ENCODE assay signal across 11 cellular contexts in the genomic region with DNA sequence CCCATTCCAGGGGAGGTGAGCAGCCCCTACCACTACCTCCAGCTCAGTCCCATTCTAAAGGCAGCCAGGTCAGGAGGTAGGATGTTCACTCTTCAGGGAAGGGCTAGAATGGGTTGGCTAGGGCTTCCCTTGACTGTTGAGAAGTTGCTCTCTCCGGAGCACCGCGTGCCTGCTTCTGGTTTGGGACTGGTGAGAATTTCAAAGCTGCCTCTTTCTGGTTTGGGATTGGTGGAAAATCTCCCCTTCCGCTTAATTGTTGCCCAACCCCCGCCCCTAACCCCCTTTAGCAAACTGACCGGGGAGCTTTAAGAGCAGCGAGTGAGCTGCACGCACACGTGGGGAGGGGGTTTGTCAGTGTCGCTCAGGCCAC. TPM values are rescaled to one million over a fixed set of nuclear protein-coding genes. Genes with fewer than 3 reads are reported as not detected.
A peak's percentile ranks its signal among the peaks of the same experiment; 100 is the strongest.
DNase-seq lines count a peak whose midpoint lies in the region; ATAC-seq, FAIRE-seq and TF ChIP-seq lines count a peak whose summit lies in the region.
"Had no signal": no experiment of that assay in that cellular context is flagged by ENCODE, and none has a peak within 500 bp of the region (broad histone marks: within the 10 kb centered on the region; RNA-seq: fewer than 3 reads in every experiment).

No MANE protein-coding gene starts in this region.

- no peak for FAIRE-seq in keratinocyte (lab: Jason Lieb, UNC)

- no peak for TF ChIP-seq EP300 in tibial nerve (IDR thresholded peaks at IDR 0.05)

- no peaks in the 10 kb centered on the region for H3K27me3 Mint-ChIP-seq in T-helper 2 cell treated with Interferon-gamma antibody and Interleukin-4, amounts not matched to agents 5 μg/mL and 100 μg/mL, for 36 hours (ENCODE audit: low read depth)
- H3K27me3 Mint-ChIP-seq: central memory CD8-positive, alpha-beta T cell had no signal

- H3K36me3 Mint-ChIP-seq in T-helper 2 cell treated with Interferon-gamma antibody and Interleukin-4, amounts not matched to agents 5 μg/mL and 100 μg/mL, for 36 hours (ENCODE audit: low read depth) = no peaks in the 10 kb centered on the region

- no peaks in the 10 kb centered on the region for H3K79me2 ChIP-seq in keratinocyte (ENCODE audit: control insufficient read depth, insufficient read depth, low read length)

- no peak for TF ChIP-seq POLR2A in tibial nerve (IDR thresholded peaks at IDR 0.05)
- no peak for TF ChIP-seq POLR2A in GM18505 (IDR thresholded peaks at IDR 0.05; ENCODE audit: borderline replicate concordance, extremely low read depth, insufficient read depth, insufficient read length)

- H3K27ac ChIP-seq in keratinocyte (ENCODE audit: control insufficient read depth, insufficient read depth, low read length) = no peak overlapping the region
- peak overlapping the region; percentile 54 to 91 (median 76) for H3K27ac ChIP-seq in tibial nerve

- peak overlapping the region; percentile 95 for H3K4me2 ChIP-seq in keratinocyte (ENCODE audit: control insufficient read depth, extremely low read depth, insufficient read depth, low read depth, low read length)

- H3K9me3 ChIP-seq in adipocyte (ENCODE audit: control insufficient read depth, low read length) (no peaks in the 10 kb centered on the region), keratinocyte (ENCODE audit: control insufficient read depth, low read depth, low read length) (no peaks in the 10 kb centered on the region), tibial nerve (no peaks in the 10 kb centered on the region)

- no peaks in the 10 kb centered on the region for H3K9me3 Mint-ChIP-seq in T-helper 2 cell treated with Interferon-gamma antibody and Interleukin-4, amounts not matched to agents 5 μg/mL and 100 μg/mL, for 36 hours
- H3K9me3 Mint-ChIP-seq: central memory CD8-positive, alpha-beta T cell; HFFc6 had no signal

- H3K36me3 ChIP-seq in adipocyte (ENCODE audit: control insufficient read depth, insufficient read depth, low read length, severe bottlenecking) (no peaks in the 10 kb centered on the region), keratinocyte (ENCODE audit: control insufficient read depth in 2 of 2, extremely low read depth in 1 of 2, insufficient read depth in 2 of 2, low read length in 2 of 2) (no peaks in the 10 kb centered on the region), tibial nerve (no peaks in the 10 kb centered on the region)

- H3K4me1 ChIP-seq in adipocyte (ENCODE audit: control insufficient read depth, insufficient read depth, low read length) = peaks cover 26% of the 10 kb centered on the region
- peaks cover 34% of the 10 kb centered on the region for H3K4me1 ChIP-seq in keratinocyte (ENCODE audit: control insufficient read depth, extremely low read depth, insufficient read depth, low read length)
- H3K4me1 ChIP-seq in tibial nerve = peaks cover 0 to 41% (median 12%) of the 10 kb centered on the region in 4 donors

- dilution Hi-C loops in keratinocyte (cut with MboI; ENCODE audit: extremely low pct_ligation_motif_present, low sequenced_read_pairs) = no loop called here

- TF ChIP-seq CTCF in keratinocyte (optimal IDR thresholded peaks at IDR 0.05 in 1 of 3, IDR thresholded peaks at IDR 0.05 in 1 of 3, conservative IDR thresholded peaks at IDR 0.05 in 1 of 3; ENCODE audit: extremely low read depth in 1 of 3, insufficient read depth in 2 of 3, low read length in 3 of 3) = no peak
- no peak for TF ChIP-seq CTCF in tibial nerve (IDR thresholded peaks at IDR 0.05)

- no peaks in the 10 kb centered on the region for H3K27me3 ChIP-seq in adipocyte (replicated peaks; ENCODE audit: control insufficient read depth, insufficient read depth, low read length)
- H3K27me3 ChIP-seq in keratinocyte (ENCODE audit: control insufficient read depth, extremely low read depth, insufficient read depth, low read length) = peaks cover 3% of the 10 kb centered on the region
- no peaks in the 10 kb centered on the region for H3K27me3 ChIP-seq in tibial nerve

- 4 to 15% methylated on average over 9 to 10 of the region's 10 CpGs for WGBS in tibial nerve, 2 donors

- H3K9me1 ChIP-seq in keratinocyte (ENCODE audit: control insufficient read depth, extremely low read depth, insufficient read depth, low read length) = peaks cover 2% of the 10 kb centered on the region

- H3K4me1 Mint-ChIP-seq in T-helper 2 cell treated with Interferon-gamma antibody and Interleukin-4, amounts not matched to agents 5 μg/mL and 100 μg/mL, for 36 hours (ENCODE audit: low read depth) = peaks cover 9% of the 10 kb centered on the region
- H3K4me1 Mint-ChIP-seq: central memory CD8-positive, alpha-beta T cell had no signal

- H2AFZ ChIP-seq in keratinocyte (ENCODE audit: control insufficient read depth, low read length) = peak overlapping the region; percentile 85

- no peaks in the 10 kb centered on the region for H4K20me1 ChIP-seq in keratinocyte (ENCODE audit: control insufficient read depth, extremely low read depth, insufficient read depth, low read length)

- H3K4me3 ChIP-seq in adipocyte (ENCODE audit: low read length) (peak overlapping the region; percentile 83), keratinocyte (ENCODE audit: control insufficient read depth in 2 of 3, extremely low read depth in 1 of 3, insufficient read depth in 2 of 3, low read depth in 1 of 3, low read length in 3 of 3) (peak overlapping the region; percentile 37 to 75 (median 52)), tibial nerve (peak overlapping the region; percentile 35 to 61 (median 48))

- ATAC-seq in GM18909 (IDR thresholded peaks at IDR 0.05; ENCODE audit: poor library complexity, unreplicated experiment) (no peak), HG02798 (IDR thresholded peaks at IDR 0.05; ENCODE audit: poor library complexity, unreplicated experiment) (no peak), GM18505 (IDR thresholded peaks at IDR 0.05; ENCODE audit: unreplicated experiment) (no peak)

- no peak overlapping the region for H3K4me3 Mint-ChIP-seq in T-helper 2 cell treated with Interferon-gamma antibody and Interleukin-4, amounts not matched to agents 5 μg/mL and 100 μg/mL, for 36 hours
- H3K4me3 Mint-ChIP-seq: central memory CD8-positive, alpha-beta T cell; HFFc6 had no signal

- H3K9ac ChIP-seq in adipocyte (ENCODE audit: low read length) (peak overlapping the region; percentile 74), keratinocyte (ENCODE audit: control insufficient read depth, extremely low read depth, insufficient read depth, low read length) (peak overlapping the region; percentile 66)

- H3K27ac Mint-ChIP-seq in T-helper 2 cell treated with Interferon-gamma antibody and Interleukin-4, amounts not matched to agents 5 μg/mL and 100 μg/mL, for 36 hours = peak overlapping the region; percentile 38
- H3K27ac Mint-ChIP-seq: HFFc6 had no signal

- no peak for DNase-seq in T-helper 2 cell treated with Interferon-gamma antibody and Interleukin-4, amounts not matched to agents 5 μg/mL and 100 μg/mL, for 36 hours (ENCODE audit: low spot score)
- no peak for DNase-seq in T-helper 2 cell
- no peak for DNase-seq in adipocyte (ENCODE audit: low read depth)
- no peak for DNase-seq in keratinocyte (ENCODE audit: low read depth, low spot score)
- DNase-seq in tibial nerve (ENCODE audit: low spot score in 2 of 2) = peak in 1 of 2 donors; percentile 4

RNA-seq across cellular contexts. Expression of gene USP2, which starts 0.7 kb away (rescaled TPM):
- 0.35 to 0.49 TPM (median 0.46 TPM) in 3 replicates for polyA plus RNA-seq in keratinocyte
- polyA plus RNA-seq in keratinocyte (2011; ENCODE audit: low read depth) = 8.9 TPM
- polyA plus RNA-seq in keratinocyte (2011; cell fraction: cytosol; rRNA removed) = 0.27 and 0.29 TPM in 2 replicates
- 0.62 and 0.80 TPM in 2 replicates for polyA plus RNA-seq in keratinocyte (2011; cell fraction: nucleus; rRNA removed)
- 0.44 and 12.1 TPM in 2 replicates for polyA plus RNA-seq in keratinocyte (2012; ENCODE audit: low replicate concordance)
- 0.49 to 1.2 TPM (median 0.79 TPM) in 3 replicates for polyA minus RNA-seq in keratinocyte
- not detected for polyA minus RNA-seq in keratinocyte (2011; cell fraction: cytosol; rRNA and poly(A)+ RNA removed)
- polyA minus RNA-seq in keratinocyte (2011; cell fraction: nucleus; rRNA and poly(A)+ RNA removed) = 0.84 and 1.0 TPM in 2 replicates
- 10 to 100 TPM in 2 of 4 donors, 1 to 10 TPM in 2; 2.1 to 18.4 (median 11.6) TPM for total RNA-seq in tibial nerve

RNA-seq across cellular contexts. Expression of gene MFRP, which starts 34.3 kb away (rescaled TPM):
- polyA plus RNA-seq in keratinocyte = not detected in 3 replicates
- not detected for polyA plus RNA-seq in keratinocyte (2011; ENCODE audit: low read depth)
- polyA plus RNA-seq in keratinocyte (2011; cell fraction: cytosol; rRNA removed) = not detected in 2 replicates
- not detected in 2 replicates for polyA plus RNA-seq in keratinocyte (2011; cell fraction: nucleus; rRNA removed)
- polyA plus RNA-seq in keratinocyte (2012; ENCODE audit: low replicate concordance) = not detected in 2 replicates
- polyA minus RNA-seq in keratinocyte = not detected in 3 replicates
- polyA minus RNA-seq in keratinocyte (2011; cell fraction: cytosol; rRNA and poly(A)+ RNA removed) = not detected
- polyA minus RNA-seq in keratinocyte (2011; cell fraction: nucleus; rRNA and poly(A)+ RNA removed) = not detected in 2 replicates
- total RNA-seq in tibial nerve = under 1 TPM in 1 of 4 donors, not detected in 3; 0.44 TPM
- total RNA-seq: Calu3, HFFc6 had no signal

RNA-seq across cellular contexts. Expression of gene C1QTNF5, which starts 40.1 kb away (rescaled TPM):
- 0.04 TPM in 1 of 3 replicates, not detected in the others for polyA plus RNA-seq in keratinocyte
- polyA plus RNA-seq in keratinocyte (2011; ENCODE audit: low read depth) = not detected
- polyA plus RNA-seq in keratinocyte (2011; cell fraction: cytosol; rRNA removed) = 0.06 TPM in 1 of 2 replicates, not detected in the other
- polyA plus RNA-seq in keratinocyte (2011; cell fraction: nucleus; rRNA removed) = not detected in 2 replicates
- polyA plus RNA-seq in keratinocyte (2012; ENCODE audit: low replicate concordance) = not detected in 2 replicates
- not detected in 3 replicates for polyA minus RNA-seq in keratinocyte
- not detected for polyA minus RNA-seq in keratinocyte (2011; cell fraction: cytosol; rRNA and poly(A)+ RNA removed)
- not detected in 2 replicates for polyA minus RNA-seq in keratinocyte (2011; cell fraction: nucleus; rRNA and poly(A)+ RNA removed)
- total RNA-seq in tibial nerve = 10 to 100 TPM; 12.5 to 55.2 (median 34.1) TPM
- total RNA-seq: Calu3 had no signal

RNA-seq across cellular contexts. Expression of gene THY1, which starts 42.2 kb away (rescaled TPM):
- 2.4 to 5.7 TPM (median 5.0 TPM) in 3 replicates for polyA plus RNA-seq in keratinocyte
- not detected for polyA plus RNA-seq in keratinocyte (2011; ENCODE audit: low read depth)
- polyA plus RNA-seq in keratinocyte (2011; cell fraction: cytosol; rRNA removed) = 2.4 and 2.5 TPM in 2 replicates
- 1.4 and 2.0 TPM in 2 replicates for polyA plus RNA-seq in keratinocyte (2011; cell fraction: nucleus; rRNA removed)
- 0.34 and 3.4 TPM in 2 replicates for polyA plus RNA-seq in keratinocyte (2012; ENCODE audit: low replicate concordance)
- 6.5 to 8.6 TPM (median 8.2 TPM) in 3 replicates for polyA minus RNA-seq in keratinocyte
- not detected for polyA minus RNA-seq in keratinocyte (2011; cell fraction: cytosol; rRNA and poly(A)+ RNA removed)
- 0.95 and 2.2 TPM in 2 replicates for polyA minus RNA-seq in keratinocyte (2011; cell fraction: nucleus; rRNA and poly(A)+ RNA removed)
- 10 to 100 TPM in 2 of 4 donors, under 1 TPM in 1, not detected in 1; 0.63 to 12.9 (median 11.1) TPM for total RNA-seq in tibial nerve
- total RNA-seq: Calu3 had no signal

RNA-seq across cellular contexts. Expression of gene RNF26, which starts 46.5 kb away (rescaled TPM):
- polyA plus RNA-seq in keratinocyte = 9.1 to 27.7 TPM (median 13.2 TPM) in 3 replicates
- polyA plus RNA-seq in keratinocyte (2011; ENCODE audit: low read depth) = 2.2 TPM
- polyA plus RNA-seq in keratinocyte (2011; cell fraction: cytosol; rRNA removed) = 13.2 and 16.9 TPM in 2 replicates
- polyA plus RNA-seq in keratinocyte (2011; cell fraction: nucleus; rRNA removed) = 18.1 and 23.2 TPM in 2 replicates
- 13.8 and 26.8 TPM in 2 replicates for polyA plus RNA-seq in keratinocyte (2012; ENCODE audit: low replicate concordance)
- 24.4 to 88.9 TPM (median 29.9 TPM) in 3 replicates for polyA minus RNA-seq in keratinocyte
- 26.1 TPM for polyA minus RNA-seq in keratinocyte (2011; cell fraction: cytosol; rRNA and poly(A)+ RNA removed)
- 15.9 and 21.3 TPM in 2 replicates for polyA minus RNA-seq in keratinocyte (2011; cell fraction: nucleus; rRNA and poly(A)+ RNA removed)
- total RNA-seq in tibial nerve = 10 to 100 TPM; 13.8 to 19.2 (median 15.9) TPM
